In the genomic region with DNA sequence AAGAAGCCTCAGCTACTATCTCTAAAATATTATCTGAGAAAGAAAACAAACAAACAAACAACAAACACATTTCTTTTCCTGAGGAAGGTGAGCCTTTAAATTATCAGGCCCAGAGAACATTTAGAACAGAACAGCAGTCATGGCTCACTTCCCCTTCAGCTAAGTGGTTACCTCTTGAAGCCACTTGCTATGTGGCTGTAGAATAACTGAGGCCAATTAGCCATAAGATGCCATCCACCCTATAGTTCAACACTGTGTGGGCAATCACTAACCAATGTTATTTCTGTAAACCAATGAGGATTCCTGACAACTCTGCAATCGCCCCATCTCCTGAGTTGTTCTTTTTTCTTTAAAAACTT, we compare ENCODE assay signal across 9 cellular contexts. TPM values are rescaled to one million over a fixed set of nuclear protein-coding genes. Genes with fewer than 3 reads are reported as not detected.
DNase-seq lines count a peak whose midpoint lies in the region; ATAC-seq and TF ChIP-seq lines count a peak whose summit lies in the region.
"Had no signal": no experiment of that assay in that cellular context is flagged by ENCODE, and none has a peak within 500 bp of the region (broad histone marks: within the 10 kb centered on the region; RNA-seq: fewer than 3 reads in every experiment).

No MANE protein-coding gene starts in this region.

- no peaks in the 10 kb centered on the region for H3K9me2 ChIP-seq in HCT116 (ENCODE audit: insufficient read depth)

- peaks cover 0 to 44% (median 25%) of the 10 kb centered on the region in 11 experiments; a peak in 18 of 22 replicates for H3K27me3 ChIP-seq in BLaER1 treated with 17β-estradiol and CSF1 and Interleukin-3, amounts not matched to agents 10 nM and 100 nM
- H3K27me3 ChIP-seq in HCT116 (ENCODE audit: insufficient read depth, low read length) (no peaks in the 10 kb centered on the region), testis (no peaks in the 10 kb centered on the region)

- H3K27ac ChIP-seq in BLaER1 treated with 17β-estradiol and CSF1 and Interleukin-3, amounts not matched to agents 10 nM and 100 nM = peak overlapping the region; percentile 8 to 97 (median 76); a peak in 21 of 22 replicates
- H3K27ac ChIP-seq in HCT116 (ENCODE audit: low read depth, low read length) (peak overlapping the region; percentile 31; the same call in 1 of the 2 replicates), testis (peak overlapping the region in 1 of 2 donors; percentile 37)

- H4K20me1 ChIP-seq in BLaER1 treated with 17β-estradiol and CSF1 and Interleukin-3, amounts not matched to agents 10 nM and 100 nM = peaks cover 0 to 13% (median 0%) of the 10 kb centered on the region in 11 experiments; a peak in 7 of 22 replicates
- no peaks in the 10 kb centered on the region for H4K20me1 ChIP-seq in HCT116 (ENCODE audit: insufficient read depth)

- no peaks in the 10 kb centered on the region for H3K9me3 Mint-ChIP-seq in memory B cell

- ATAC-seq in HCT116 = no peak
- ATAC-seq in memory B cell (ENCODE audit: low read depth) = no peak

- DNase-seq in HCT116 (ENCODE audit: low read depth, low spot score) (no peak), SW480 (ENCODE audit: low spot score) (peak; percentile 49), memory B cell (ENCODE audit: low spot score in 2 of 2) (no peak), testis (no peak), head of caudate nucleus (no peak), NCI-H2107 (lab: John Stamatoyannopoulos, UW) (no peak)
- DNase-seq in effector CD8-positive, alpha-beta T cell (lab: John Stamatoyannopoulos, UW) = no peak
- DNase-seq: NCI-H1105 treated with DMSO at 0.1 percent for 48 hours had no signal

- H3K9me3 ChIP-seq in BLaER1 treated with 17β-estradiol and CSF1 and Interleukin-3, amounts not matched to agents 10 nM and 100 nM (replicated peaks in 1 of 11) = no peaks in the 10 kb centered on the region; a peak in 1 of 22 replicates
- H3K9me3 ChIP-seq in HCT116 (ENCODE audit: control insufficient read depth in 1 of 2, insufficient read depth in 1 of 2, low read depth in 1 of 2, low read length in 2 of 2) (no peaks in the 10 kb centered on the region), testis (no peaks in the 10 kb centered on the region)

- H3K27me3 Mint-ChIP-seq in memory B cell = no peaks in the 10 kb centered on the region

- H3K36me3 ChIP-seq in BLaER1 treated with 17β-estradiol and CSF1 and Interleukin-3, amounts not matched to agents 10 nM and 100 nM = peaks cover 0 to 6% (median 0%) of the 10 kb centered on the region in 11 experiments; a peak in 3 of 22 replicates
- no peaks in the 10 kb centered on the region for H3K36me3 ChIP-seq in HCT116 (ENCODE audit: control insufficient read depth in 1 of 2, insufficient read depth in 2 of 2, low read length in 2 of 2)
- no peaks in the 10 kb centered on the region for H3K36me3 ChIP-seq in testis (ENCODE audit: low read depth, missing control alignments)

- 82 to 95% methylated on average over 1 of the region's 1 CpG for WGBS in testis, 2 donors

- RAD21 ChIA-PET in HCT116 (lab: Charles Lee; ENCODE audit: low non-redundant PET in 1 of 2, low total read pairs in 2 of 2, uncharacterized antibody in 2 of 2, unreplicated experiment in 2 of 2) = no interaction called here

- POLR2A ChIA-PET in HCT116 (lab: Charles Lee) = interaction anchor here (1.3 to 3.0 kb wide), 3 partner anchors 10 to 85 kb away, joined by 3 to 23 read pairs (median 5); no protein-coding TSS in a partner anchor

- CTCF ChIA-PET in HCT116 (lab: Charles Lee) = interaction anchor here (1.0 to 1.5 kb wide), 2 partner anchors 18 to 25 kb away, joined by 3 read pairs; no protein-coding TSS in a partner anchor

- BruUV-seq in HCT116 (replicated peaks; lab: Mats Ljungman, UMichigan) = no TSS peak

- no peaks in the 10 kb centered on the region for H3K36me3 Mint-ChIP-seq in memory B cell

- peak overlapping the region; percentile 79 to 99 (median 92) for H3K4me2 ChIP-seq in BLaER1 treated with 17β-estradiol and CSF1 and Interleukin-3, amounts not matched to agents 10 nM and 100 nM
- peak overlapping the region; percentile 95 for H3K4me2 ChIP-seq in HCT116 (ENCODE audit: low read length)

- H3K9ac ChIP-seq in BLaER1 treated with 17β-estradiol and CSF1 and Interleukin-3, amounts not matched to agents 10 nM and 100 nM = peak overlapping the region in 10 of 11 experiments; percentile 16 to 75 (median 64); a peak in 19 of 22 replicates
- H3K9ac ChIP-seq in HCT116 (ENCODE audit: low read length) = peak overlapping the region; percentile 49

- H3K4me1 ChIP-seq in BLaER1 treated with 17β-estradiol and CSF1 and Interleukin-3, amounts not matched to agents 10 nM and 100 nM = peaks cover 43 to 63% (median 60%) of the 10 kb centered on the region in 10 experiments
- H3K4me1 ChIP-seq in HCT116 (ENCODE audit: control insufficient read depth in 1 of 2, insufficient read depth in 2 of 2, low read length in 2 of 2) = peaks cover 55 to 79% of the 10 kb centered on the region in 2 experiments
- H3K4me1 ChIP-seq in testis = peaks cover 6% of the 10 kb centered on the region

- peak overlapping the region; percentile 49 for H3K27ac Mint-ChIP-seq in memory B cell

- peak overlapping the region in 2 of 10 experiments; percentile 6 to 35; a peak in 2 of 20 replicates for H3K4me3 ChIP-seq in BLaER1 treated with 17β-estradiol and CSF1 and Interleukin-3, amounts not matched to agents 10 nM and 100 nM
- H3K4me3 ChIP-seq in HCT116 (replicated peaks in 1 of 2; ENCODE audit: low read depth in 1 of 2, low read length in 2 of 2) (peak overlapping the region in 1 of 2 experiments; percentile 37; a peak in 1 of 4 replicates), testis (no peak overlapping the region)

- intact Hi-C loops in HCT116 (cut with micrococcal nuclease) (loop anchor here (1.0 kb wide), 1 partner anchor 85 kb away; no protein-coding TSS in a partner anchor), testis (cut with DNase I; ENCODE audit: low total_unique reads) (no loop called here), head of caudate nucleus (cut with DNase I) (no loop called here)

- TF ChIP-seq CTCF in HCT116 (IDR thresholded peaks at IDR 0.05 in 2 of 3, conservative IDR thresholded peaks at IDR 0.05 in 1 of 3; ENCODE audit: borderline replicate concordance in 1 of 3, insufficient read depth in 1 of 3, low read depth in 2 of 3, low read length in 2 of 3) (no peak), testis (IDR thresholded peaks at IDR 0.05) (no peak)

- TF ChIP-seq RAD21 in HCT116 (IDR thresholded peaks at IDR 0.05; ENCODE audit: low read depth) = no peak

- H3K4me3 Mint-ChIP-seq in memory B cell = no peak overlapping the region

- TF ChIP-seq POLR2A in HCT116 (IDR thresholded peaks at IDR 0.05; ENCODE audit: borderline replicate concordance, extremely low read depth, insufficient read depth, insufficient read length) (no peak), testis (IDR thresholded peaks at IDR 0.05) (no peak)

- H3K79me2 ChIP-seq in HCT116 (ENCODE audit: insufficient read depth, low read length) = peaks cover 3% of the 10 kb centered on the region; the same call in 1 of the 2 replicates

- peak overlapping the region; percentile 94 for H2AFZ ChIP-seq in HCT116 (ENCODE audit: low read depth, low read length, poor library complexity, severe bottlenecking)

- H3K4me1 Mint-ChIP-seq in memory B cell = peaks cover 28% of the 10 kb centered on the region

TF ChIP-seq in HCT116, 20 proteins besides CTCF, POLR2A, EP300 and RAD21:
- TF ChIP-seq JUND (IDR thresholded peaks at IDR 0.05) (no peak), FOSL1 (IDR thresholded peaks at IDR 0.05; ENCODE audit: low read depth) (no peak), EGR1 (IDR thresholded peaks at IDR 0.05; ENCODE audit: low read depth) (no peak), EZH2 (IDR thresholded peaks at IDR 0.05) (no peak), TCF7L2 (IDR thresholded peaks at IDR 0.05; ENCODE audit: borderline replicate concordance, extremely low read depth, insufficient read depth, insufficient read length) (no peak), SP1 (IDR thresholded peaks at IDR 0.05; ENCODE audit: low read depth) (no peak), ELF1 (IDR thresholded peaks at IDR 0.05; ENCODE audit: borderline replicate concordance, low read depth) (no peak), POLR2AphosphoS5 (IDR thresholded peaks at IDR 0.05; ENCODE audit: low read depth, low read length) (no peak)
- TF ChIP-seq, protein P1, sequence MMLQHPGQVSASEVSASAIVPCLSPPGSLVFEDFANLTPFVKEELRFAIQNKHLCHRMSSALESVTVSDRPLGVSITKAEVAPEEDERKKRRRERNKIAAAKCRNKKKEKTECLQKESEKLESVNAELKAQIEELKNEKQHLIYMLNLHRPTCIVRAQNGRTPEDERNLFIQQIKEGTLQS (IDR thresholded peaks at IDR 0.05) = no peak

RNA-seq across cellular contexts. Expression of a gene that starts 3.7 kb away (rescaled TPM):
- 42.7 TPM for total RNA-seq in HCT116 (2021; ENCODE audit: unreplicated experiment)
- polyA plus RNA-seq in HCT116 (2012) = 221 and 353 TPM in 2 replicates
- total RNA-seq in testis = 10 to 100 TPM; 17.2 to 20.8 TPM
- 13.1 TPM for polyA plus RNA-seq in testis (ENCODE audit: insufficient read depth, low read depth, low replicate concordance)

RNA-seq across cellular contexts. Expression of a gene that starts 50.1 kb away (rescaled TPM):
- 0.15 TPM for total RNA-seq in HCT116 (2021; ENCODE audit: unreplicated experiment)
- polyA plus RNA-seq in HCT116 (2012) = 0.17 and 0.37 TPM in 2 replicates
- 10 to 100 TPM in 1 of 2 donors, 1 to 10 TPM in 1; 2.8 to 12.3 TPM for total RNA-seq in testis
- polyA plus RNA-seq in testis (ENCODE audit: insufficient read depth, low read depth, low replicate concordance) = 7.8 TPM

RNA-seq across cellular contexts. Expression of a gene that starts 56.5 kb away (rescaled TPM):
- total RNA-seq in HCT116 (2021; ENCODE audit: unreplicated experiment) = 4.5 TPM
- 3.2 and 3.4 TPM in 2 replicates for polyA plus RNA-seq in HCT116 (2012)
- total RNA-seq in testis = 10 to 100 TPM; 12.8 to 29.1 TPM
- 64.5 TPM for polyA plus RNA-seq in testis (ENCODE audit: insufficient read depth, low read depth, low replicate concordance)
